Comparison of ENCODE assay signal across 8 cellular contexts in genomic region chr13:49110122-49110831, GRCh38.
DNase-seq lines count a peak whose midpoint lies in the region; ATAC-seq and TF ChIP-seq lines count a peak whose summit lies in the region.

No MANE protein-coding gene starts in this region.

- CTCF ChIA-PET in A673 (lab: Charles Lee) = no interaction called here

- TF ChIP-seq POLR2A in Raji (IDR thresholded peaks at IDR 0.05; ENCODE audit: insufficient read depth, low read depth, low read length) = peak; percentile 57; the same call in 1 of the 2 replicates

- ATAC-seq in GM19023 (IDR thresholded peaks at IDR 0.05; ENCODE audit: unreplicated experiment) = peak; percentile 66

- POLR2A ChIA-PET in A673 (lab: Charles Lee; ENCODE audit: low non-redundant PET) = interaction anchor here (0.7 kb wide), 1 partner anchor 829 kb away, joined by 3 read pairs; no protein-coding TSS in a partner anchor

- H3K4me1 ChIP-seq in A673 (ENCODE audit: insufficient read depth, low read length, poor library complexity, severe bottlenecking) = peaks cover 14% of the 10 kb centered on the region

- H3K27me3 Mint-ChIP-seq in neural crest cell (ENCODE audit: low read depth) = no peaks in the 10 kb centered on the region
- no peaks in the 10 kb centered on the region for H3K27me3 Mint-ChIP-seq in stimulated activated naive CD8-positive, alpha-beta T cell treated with anti-CD3 and anti-CD28 coated beads, Interleukin-15, Interleukin-2, amounts not matched to agents 100 ng/mL and 50 ng/mL, for 24 hours

- no peaks in the 10 kb centered on the region for H3K36me3 ChIP-seq in A673 (ENCODE audit: insufficient read depth, low read length, poor library complexity, severe bottlenecking)

- H3K4me3 Mint-ChIP-seq in neural crest cell = peak overlapping the region; percentile 96
- peak overlapping the region; percentile 93 for H3K4me3 Mint-ChIP-seq in stimulated activated naive CD8-positive, alpha-beta T cell treated with anti-CD3 and anti-CD28 coated beads, Interleukin-15, Interleukin-2, amounts not matched to agents 100 ng/mL and 50 ng/mL, for 24 hours

- no peaks in the 10 kb centered on the region for H3K27me3 ChIP-seq in A673 (replicated peaks; ENCODE audit: insufficient read depth, low read depth, low read length, poor library complexity)

- peak overlapping the region; percentile 70 for H3K27ac ChIP-seq in A673 (ENCODE audit: low read depth, low read length, poor library complexity, severe bottlenecking)

- peak overlapping the region; percentile 91 for H3K27ac Mint-ChIP-seq in neural crest cell (ENCODE audit: unreplicated experiment)
- peak overlapping the region; percentile 89 for H3K27ac Mint-ChIP-seq in stimulated activated naive CD8-positive, alpha-beta T cell treated with anti-CD3 and anti-CD28 coated beads, Interleukin-15, Interleukin-2, amounts not matched to agents 100 ng/mL and 50 ng/mL, for 24 hours

- peaks cover 2% of the 10 kb centered on the region for H3K36me3 Mint-ChIP-seq in neural crest cell (ENCODE audit: low read depth)
- H3K36me3 Mint-ChIP-seq in stimulated activated naive CD8-positive, alpha-beta T cell treated with anti-CD3 and anti-CD28 coated beads, Interleukin-15, Interleukin-2, amounts not matched to agents 100 ng/mL and 50 ng/mL, for 24 hours (ENCODE audit: low read depth) = peaks cover 13% of the 10 kb centered on the region

- H3K4me3 ChIP-seq in A673 (ENCODE audit: low read depth, low read length, poor library complexity, severe bottlenecking) (peak overlapping the region; percentile 57), foreskin fibroblast (ENCODE audit: low read depth in 1 of 2, low read length in 2 of 2) (peak overlapping the region; percentile 53 to 71)

- TF ChIP-seq CTCF in A673 (conservative IDR thresholded peaks at IDR 0.05; ENCODE audit: low read depth, low read length) (no peak), foreskin fibroblast (IDR thresholded peaks at IDR 0.05; ENCODE audit: low read depth, low read length) (no peak), neural crest cell (conservative IDR thresholded peaks at IDR 0.05) (peak; percentile 12)

- intact Hi-C loops in A673 (cut with micrococcal nuclease; ENCODE audit: unreplicated experiment) = loop anchor here (5.0 kb wide), 1 partner anchor 133 kb away; the partner anchor contains the start of gene FNDC3A

- H3K9me3 Mint-ChIP-seq in neural crest cell = no peaks in the 10 kb centered on the region
- no peaks in the 10 kb centered on the region for H3K9me3 Mint-ChIP-seq in stimulated activated naive CD8-positive, alpha-beta T cell treated with anti-CD3 and anti-CD28 coated beads, Interleukin-15, Interleukin-2, amounts not matched to agents 100 ng/mL and 50 ng/mL, for 24 hours

- peaks cover 32% of the 10 kb centered on the region for H3K4me1 Mint-ChIP-seq in neural crest cell
- H3K4me1 Mint-ChIP-seq in stimulated activated naive CD8-positive, alpha-beta T cell treated with anti-CD3 and anti-CD28 coated beads, Interleukin-15, Interleukin-2, amounts not matched to agents 100 ng/mL and 50 ng/mL, for 24 hours (ENCODE audit: low read depth) = peaks cover 44% of the 10 kb centered on the region

- BruUV-seq in A673 (replicated peaks; lab: Mats Ljungman, UMichigan) = TSS peak; percentile 91

- peak; percentile 94 for DNase-seq in A673 (ENCODE audit: low spot score)
- peak; percentile 73 for DNase-seq in KG1 (lab: John Stamatoyannopoulos, UW)
- DNase-seq in activated effector memory CD4-positive, alpha-beta T cell treated with Interleukin-2 at 50 U/mL for 16 hours = peak; percentile 48
- peak; percentile 81 to 91 for DNase-seq in foreskin fibroblast
- DNase-seq in neural crest cell (ENCODE audit: low read depth, low spot score) = peak; percentile 54

- H3K9me3 ChIP-seq in A673 (ENCODE audit: low read depth, low read length, poor library complexity, severe bottlenecking) = no peaks in the 10 kb centered on the region

Comparison
In these comparisons a context has a peak if more than half of its experiments do, and no peak if none do; other contexts are left out.
1. Peak in every context shown above with its lines: DNase-seq, ATAC-seq, H3K4me3 ChIP-seq and H3K27ac ChIP-seq.